1 cellular context compared by ENCODE assay signal in the genomic region with DNA sequence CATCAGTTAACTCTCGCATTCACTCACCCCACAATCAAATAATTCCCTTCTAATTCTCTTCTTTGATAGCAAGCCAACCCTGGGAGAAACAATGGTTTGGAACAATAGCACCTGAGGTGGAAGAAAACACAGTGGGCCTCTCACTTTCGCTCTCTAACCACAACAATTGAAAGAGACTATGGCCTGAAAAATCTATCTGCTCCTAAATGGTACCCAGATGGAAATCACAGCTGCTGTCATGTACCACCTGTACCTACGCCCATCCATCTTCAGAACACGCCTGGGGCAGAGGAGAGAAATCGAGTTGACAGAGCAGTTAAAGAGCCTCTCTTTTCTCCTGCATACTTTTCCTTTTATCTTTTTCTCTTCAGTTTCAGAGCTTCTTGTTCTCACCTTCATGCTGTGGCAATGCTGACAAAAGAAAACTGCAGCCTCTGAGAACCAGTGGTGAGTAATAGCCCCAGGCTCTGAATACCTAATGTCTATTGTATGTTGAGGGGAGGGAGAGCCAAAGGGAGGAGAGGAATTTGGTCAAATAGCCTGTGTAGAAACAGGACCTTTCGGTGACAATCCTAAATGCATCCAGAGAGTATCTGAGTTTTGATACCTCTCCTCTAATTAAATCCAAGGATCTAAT.
TF ChIP-seq lines count a peak whose summit lies in the region.

No MANE protein-coding gene starts in this region.

TF ChIP-seq in SK-N-SH, 30 proteins besides CTCF, POLR2A, EP300 and RAD21 (continued from another document):
- TF ChIP-seq, protein P1, sequence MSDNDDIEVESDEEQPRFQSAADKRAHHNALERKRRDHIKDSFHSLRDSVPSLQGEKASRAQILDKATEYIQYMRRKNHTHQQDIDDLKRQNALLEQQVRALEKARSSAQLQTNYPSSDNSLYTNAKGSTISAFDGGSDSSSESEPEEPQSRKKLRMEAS (IDR thresholded peaks at IDR 0.05; ENCODE audit: low read depth): 0 out of 2 replicates have a peak, but pooled peaks have one; percentile 12
- TF ChIP-seq NFIC (IDR thresholded peaks at IDR 0.05; ENCODE audit: borderline replicate concordance) (0 out of 2 replicates have a peak, but pooled peaks have one; percentile 3), RFX5 (IDR thresholded peaks at IDR 0.05; ENCODE audit: low read length) (no peak), YY1 (IDR thresholded peaks at IDR 0.05; ENCODE audit: low read depth) (no peak), JUND (IDR thresholded peaks at IDR 0.05) (peak; percentile 30; the same call in 1 of the 2 replicates)
